ENCODE assay signal across 18 cellular contexts in genomic region chr11:134702827-134703226, GRCh38.
DNase-seq lines count a peak whose midpoint lies in the region; TF ChIP-seq lines count a peak whose summit lies in the region.
"Had no signal": no experiment of that assay in that cellular context is flagged by ENCODE, and none has a peak within 500 bp of the region (broad histone marks: within the 10 kb centered on the region; RNA-seq: fewer than 3 reads in every experiment).

No MANE protein-coding gene starts in this region.

- no peak overlapping the region for H2BK20ac ChIP-seq in H9 (ENCODE audit: low read depth, low read length, poor library complexity, severe bottlenecking)

- no peak overlapping the region for H3K4me2 ChIP-seq in H9 (ENCODE audit: insufficient read depth, insufficient read length, low read length)
- H3K4me2 ChIP-seq: A549; BLaER1 treated with 17β-estradiol and CSF1 and Interleukin-3, amounts not matched to agents 10 nM and 100 nM had no signal

- no peak for TF ChIP-seq EP300 in esophagus muscularis mucosa (IDR thresholded peaks at IDR 0.05)

- H3K9me3 ChIP-seq in H9 (ENCODE audit: control insufficient read depth, low read depth, low read length) (no peaks in the 10 kb centered on the region), esophagus muscularis mucosa (no peaks in the 10 kb centered on the region)
- H3K9me3 ChIP-seq: A549; BLaER1 treated with 17β-estradiol and CSF1 and Interleukin-3, amounts not matched to agents 10 nM and 100 nM; Caco-2 had no signal

- no peak overlapping the region for H3K14ac ChIP-seq in H9 (ENCODE audit: insufficient read depth, low read length)

- no peak overlapping the region for H3T11ph ChIP-seq in H9 (ENCODE audit: low read length)

- no peak overlapping the region for H2BK5ac ChIP-seq in H9 (ENCODE audit: insufficient read length, low read length)

- H3K79me2 ChIP-seq in H9 (ENCODE audit: insufficient read depth, low read length) = no peaks in the 10 kb centered on the region

- peaks cover 10% of the 10 kb centered on the region for H3K27me3 Mint-ChIP-seq in H9 (ENCODE audit: low read depth)
- H3K27me3 Mint-ChIP-seq in osteocyte (ENCODE audit: unreplicated experiment) = peaks cover 12% of the 10 kb centered on the region
- H3K27me3 Mint-ChIP-seq: B cell had no signal

- H3K4me3 ChIP-seq in esophagus muscularis mucosa = no peak overlapping the region
- H3K4me3 ChIP-seq: A549; BLaER1 treated with 17β-estradiol and CSF1 and Interleukin-3, amounts not matched to agents 10 nM and 100 nM had no signal

- no peaks in the 10 kb centered on the region for H3K27me3 ChIP-seq in H9 (ENCODE audit: insufficient read depth, low read length)
- H3K27me3 ChIP-seq in esophagus muscularis mucosa = peaks cover 0 to 5% (median 0%) of the 10 kb centered on the region in 4 donors
- H3K27me3 ChIP-seq: BLaER1 treated with 17β-estradiol and CSF1 and Interleukin-3, amounts not matched to agents 10 nM and 100 nM had no signal

- H3K36me3 Mint-ChIP-seq in H9 (ENCODE audit: insufficient read depth in 1 of 3, low read depth in 3 of 3) (no peaks in the 10 kb centered on the region), osteocyte (ENCODE audit: unreplicated experiment) (no peaks in the 10 kb centered on the region)
- H3K36me3 Mint-ChIP-seq: CD8-positive, alpha-beta T cell had no signal

- no peak overlapping the region for H2AK5ac ChIP-seq in H9 (ENCODE audit: insufficient read length, low read length)

- no peak overlapping the region for H3K56ac ChIP-seq in H9 (ENCODE audit: insufficient read length, low read depth, low read length)

- no peak for TF ChIP-seq POLR2A in esophagus muscularis mucosa (IDR thresholded peaks at IDR 0.05; ENCODE audit: low read depth)

- H3K4ac ChIP-seq in H9 (ENCODE audit: low read depth, low read length) = no peak overlapping the region

- H4K20me1 ChIP-seq in H9 (ENCODE audit: control insufficient read depth, insufficient read depth, insufficient read length) = no peaks in the 10 kb centered on the region
- H4K20me1 ChIP-seq: BLaER1 treated with 17β-estradiol and CSF1 and Interleukin-3, amounts not matched to agents 10 nM and 100 nM had no signal

- no peak overlapping the region for H3K27ac ChIP-seq in H9 (ENCODE audit: insufficient read length, low read depth, low read length)
- H3K27ac ChIP-seq in esophagus muscularis mucosa (replicated peaks in 1 of 4) = no peak overlapping the region
- H3K27ac ChIP-seq: 22Rv1; A549; BLaER1 treated with 17β-estradiol and CSF1 and Interleukin-3, amounts not matched to agents 10 nM and 100 nM; C4-2B had no signal

- no peak overlapping the region for H2AFZ ChIP-seq in H9 (ENCODE audit: low read length)

- no peak overlapping the region for H3K18ac ChIP-seq in H9 (ENCODE audit: insufficient read length, low read depth, low read length)

- H4K5ac ChIP-seq in H9 (ENCODE audit: insufficient read length, low read depth, low read length) = no peak overlapping the region

- no peak overlapping the region for H4K91ac ChIP-seq in H9 (ENCODE audit: insufficient read length, low read depth, low read length)

- H3K9me3 Mint-ChIP-seq in H9 (no peaks in the 10 kb centered on the region), osteocyte (ENCODE audit: unreplicated experiment) (no peaks in the 10 kb centered on the region)
- H3K9me3 Mint-ChIP-seq: CD4-positive, alpha-beta T cell; CD8-positive, alpha-beta T cell had no signal

- intact Hi-C loops in esophagus muscularis mucosa (cut with DNase I) = no loop called here
- intact Hi-C loops in posterior vena cava (cut with DNase I) = no loop called here

- H3K23ac ChIP-seq in H9 (ENCODE audit: insufficient read length, low read depth, low read length) = no peak overlapping the region

- no peak overlapping the region for H2BK12ac ChIP-seq in H9 (ENCODE audit: insufficient read length, low read depth, low read length)

- H3K9ac ChIP-seq in H9 (ENCODE audit: extremely low read depth, insufficient read length, low read length) = no peak overlapping the region
- H3K9ac ChIP-seq: BLaER1 treated with 17β-estradiol and CSF1 and Interleukin-3, amounts not matched to agents 10 nM and 100 nM had no signal

- H3K4me1 Mint-ChIP-seq in H9 = no peaks in the 10 kb centered on the region
- no peaks in the 10 kb centered on the region for H3K4me1 Mint-ChIP-seq in osteocyte (ENCODE audit: unreplicated experiment)
- H3K4me1 Mint-ChIP-seq: B cell had no signal

- no CpG with 5 or more reads among the region's 5 CpGs for WGBS in H9 (ENCODE audit: extremely low coverage, insufficient read length, low lambda C conversion rate)
- WGBS in esophagus muscularis mucosa = 94% methylated on average over 3 of the region's 5 CpGs

- no peaks in the 10 kb centered on the region for H3K4me1 ChIP-seq in H9 (ENCODE audit: insufficient read depth, low read length)
- no peaks in the 10 kb centered on the region for H3K4me1 ChIP-seq in esophagus muscularis mucosa
- H3K4me1 ChIP-seq: A549; BLaER1 treated with 17β-estradiol and CSF1 and Interleukin-3, amounts not matched to agents 10 nM and 100 nM; Caco-2 had no signal

- no peak for TF ChIP-seq CTCF in H9 (conservative IDR thresholded peaks at IDR 0.05)
- TF ChIP-seq CTCF in esophagus muscularis mucosa (IDR thresholded peaks at IDR 0.05) = no peak
- no peak for TF ChIP-seq CTCF in osteocyte (IDR thresholded peaks at IDR 0.05)

- H3K36me3 ChIP-seq in esophagus muscularis mucosa = no peaks in the 10 kb centered on the region
- H3K36me3 ChIP-seq: BLaER1 treated with 17β-estradiol and CSF1 and Interleukin-3, amounts not matched to agents 10 nM and 100 nM had no signal

- H3K27ac Mint-ChIP-seq in H9 (no peak overlapping the region; a peak in 1 of 7 replicates), osteocyte (ENCODE audit: unreplicated experiment) (no peak overlapping the region)
- H3K27ac Mint-ChIP-seq: B cell; CD4-positive, alpha-beta T cell; CD8-positive, alpha-beta T cell had no signal

- no peak overlapping the region for H2BK120ac ChIP-seq in H9 (ENCODE audit: low read depth, low read length, poor library complexity, severe bottlenecking)

- DNase-seq in H9 (no peak), esophagus muscularis mucosa (ENCODE audit: extremely low spot score) (peak; percentile 77), posterior vena cava (ENCODE audit: low spot score) (peak; percentile 38), osteocyte (ENCODE audit: extremely low spot score, unreplicated experiment) (no peak), midbrain (lab: John Stamatoyannopoulos, UW) (no peak)
- DNase-seq in activated T-cell treated with anti-CD3 and anti-CD28 coated beads, Interleukin-2, amount 50 U/mL, for 48 hours = no peak
- DNase-seq: AML-193; Caco-2; Calu3; CD4-positive, alpha-beta T cell; CD8-positive, alpha-beta T cell; DMS79 treated with DMSO at 0.1 percent for 48 hours; GF-D8 had no signal

- 0 out of 2 replicates have a peak overlapping the region, but pooled peaks have one; percentile 24 for H2BK15ac ChIP-seq in H9 (ENCODE audit: low read depth, low read length)

- H3K23me2 ChIP-seq in H9 (ENCODE audit: insufficient read length, low read depth, low read length, poor library complexity, severe bottlenecking) = no peaks in the 10 kb centered on the region

- H3K4me3 Mint-ChIP-seq in H9 (no peak overlapping the region), osteocyte (ENCODE audit: unreplicated experiment) (no peak overlapping the region)
- H3K4me3 Mint-ChIP-seq: B cell; CD4-positive, alpha-beta T cell; CD8-positive, alpha-beta T cell had no signal

- H3K79me1 ChIP-seq in H9 (ENCODE audit: insufficient read depth, low read depth, low read length, poor library complexity, severe bottlenecking) = no peaks in the 10 kb centered on the region

- H4K8ac ChIP-seq in H9 (replicated peaks; ENCODE audit: insufficient read length, low read depth, low read length) = no peak overlapping the region

Comparison
In these comparisons a context has a peak if more than half of its experiments do, and no peak if none do; other contexts are left out.
1. DNase-seq: peak in esophagus muscularis mucosa (single experiment) and posterior vena cava (single experiment); none in H9 (single experiment), activated T-cell treated with anti-CD3 and anti-CD28 coated beads, Interleukin-2, amount 50 U/mL, for 48 hours (0 of 2), osteocyte (single experiment) and midbrain (single experiment).